In the genomic region with DNA sequence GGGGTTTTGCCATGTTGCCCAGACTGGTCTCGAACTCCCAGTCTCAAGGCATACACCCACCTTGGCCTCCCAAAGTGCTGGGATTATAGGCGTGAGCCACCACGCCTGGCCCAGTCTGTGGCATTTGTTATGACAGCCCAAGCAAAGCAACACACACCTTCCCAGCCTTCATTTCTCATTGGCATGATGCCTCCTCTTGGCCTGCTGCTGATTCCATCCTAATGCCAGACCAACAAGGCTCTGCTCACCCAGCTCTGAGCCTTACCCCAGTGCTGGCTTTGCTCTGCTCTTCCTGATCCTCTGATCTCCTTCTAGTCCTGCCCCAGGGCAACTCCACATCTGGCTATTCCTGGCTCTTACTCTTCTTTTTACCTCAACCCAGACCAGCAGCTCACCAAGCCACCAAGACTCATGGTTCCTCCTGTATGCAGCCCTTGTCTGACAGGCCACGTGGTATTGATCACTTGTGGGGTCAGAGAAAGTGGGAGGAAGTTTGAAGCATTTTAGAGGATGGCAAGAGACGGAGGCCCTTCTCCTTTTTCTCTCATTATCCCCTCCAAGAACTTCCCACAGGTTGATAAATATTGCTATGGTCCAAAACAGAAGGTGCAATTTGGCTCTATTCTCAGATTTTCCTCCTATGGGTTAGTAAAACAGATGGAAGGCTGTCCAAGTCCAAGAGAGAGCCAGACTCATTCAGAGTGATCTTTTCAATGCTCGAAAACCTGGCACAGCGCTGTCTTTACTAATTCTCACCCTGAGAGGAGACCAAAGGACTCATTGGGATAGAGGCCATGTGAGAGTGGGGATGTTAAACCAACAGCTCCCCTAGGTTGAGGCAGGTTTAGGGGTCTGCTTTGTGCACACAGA, we compare ENCODE assay signal across 15 cellular contexts. TPM values are rescaled to one million over a fixed set of nuclear protein-coding genes. Genes with fewer than 3 reads are reported as not detected.
DNase-seq lines count a peak whose midpoint lies in the region; ATAC-seq and TF ChIP-seq lines count a peak whose summit lies in the region.
"Had no signal": no experiment of that assay in that cellular context is flagged by ENCODE, and none has a peak within 500 bp of the region (broad histone marks: within the 10 kb centered on the region; RNA-seq: fewer than 3 reads in every experiment).

No MANE protein-coding gene starts in this region.

- H3K9me3 ChIP-seq in SU-DHL-6 (ENCODE audit: insufficient read depth, low read length): no peaks in the 10 kb centered on the region
- peaks cover 3% of the 10 kb centered on the region for H3K9me3 ChIP-seq in trophoblast cell (ENCODE audit: insufficient read depth, low read depth, low read length)
- no peaks in the 10 kb centered on the region for H3K9me3 ChIP-seq in H9 (ENCODE audit: control insufficient read depth, low read depth, low read length)
- H3K9me3 ChIP-seq: SJSA1 had no signal

- H2BK120ac ChIP-seq in trophoblast cell (ENCODE audit: insufficient read depth, low read length, poor library complexity) (no peak overlapping the region), H9 (ENCODE audit: low read depth, low read length, poor library complexity, severe bottlenecking) (no peak overlapping the region)

- H3K4me1 ChIP-seq in trophoblast cell (ENCODE audit: control insufficient read depth in 1 of 2, insufficient read depth in 2 of 2, low read length in 2 of 2) (no peaks in the 10 kb centered on the region), H9 (ENCODE audit: insufficient read depth, low read length) (peaks cover 4% of the 10 kb centered on the region; the same call in 1 of the 2 replicates)

- H4K12ac ChIP-seq in trophoblast cell (ENCODE audit: low read depth, low read length): no peak overlapping the region

- H3K18ac ChIP-seq in trophoblast cell (ENCODE audit: low read length): no peak overlapping the region
- no peak overlapping the region for H3K18ac ChIP-seq in H9 (ENCODE audit: insufficient read length, low read depth, low read length)

- ATAC-seq in GM18498 (IDR thresholded peaks at IDR 0.05; ENCODE audit: unreplicated experiment) (peak; percentile 38), GM21447 (IDR thresholded peaks at IDR 0.05; ENCODE audit: unreplicated experiment) (peak; percentile 35), naive B cell (ENCODE audit: low read depth in 2 of 2) (peak; percentile 11 to 23)

- H2AFZ ChIP-seq in SU-DHL-6 (ENCODE audit: low read depth, low read length, severe bottlenecking) (no peak overlapping the region), trophoblast cell (ENCODE audit: insufficient read depth, low read length, poor library complexity) (no peak overlapping the region), H9 (ENCODE audit: low read length) (no peak overlapping the region)

- H4K8ac ChIP-seq in trophoblast cell (ENCODE audit: low read depth, low read length) (no peak overlapping the region), H9 (replicated peaks; ENCODE audit: insufficient read length, low read depth, low read length) (no peak overlapping the region)

- no peak overlapping the region for H2AK5ac ChIP-seq in trophoblast cell (ENCODE audit: low read length)
- H2AK5ac ChIP-seq in H9 (ENCODE audit: insufficient read length, low read length): no peak overlapping the region

- H3K9me2 ChIP-seq in SU-DHL-6 (replicated peaks; ENCODE audit: insufficient read depth, low read length): no peaks in the 10 kb centered on the region

- no peak overlapping the region for H2BK5ac ChIP-seq in trophoblast cell (ENCODE audit: low read depth, low read length, poor library complexity)
- H2BK5ac ChIP-seq in H9 (ENCODE audit: insufficient read length, low read length): no peak overlapping the region

- H3K4me1 Mint-ChIP-seq in naive B cell (peaks cover 76 to 84% (median 82%) of the 10 kb centered on the region in 3 donors), H9 (peaks cover 13 to 14% of the 10 kb centered on the region in 2 experiments), progenitor cell of endocrine pancreas (ENCODE audit: low read depth) (peaks cover 4% of the 10 kb centered on the region)

- H3K79me1 ChIP-seq in trophoblast cell (ENCODE audit: low read length) (no peaks in the 10 kb centered on the region), H9 (ENCODE audit: insufficient read depth, low read depth, low read length, poor library complexity, severe bottlenecking) (no peaks in the 10 kb centered on the region)

- H3K23ac ChIP-seq in trophoblast cell (ENCODE audit: low read length) (no peak overlapping the region), H9 (ENCODE audit: insufficient read length, low read depth, low read length) (no peak overlapping the region)

- peaks cover 31% of the 10 kb centered on the region; the same call in 1 of the 2 replicates for H3K79me2 ChIP-seq in SU-DHL-6 (ENCODE audit: insufficient read depth, low read length)
- H3K79me2 ChIP-seq in trophoblast cell (ENCODE audit: control insufficient read depth, insufficient read depth, low read length, poor library complexity): no peaks in the 10 kb centered on the region
- no peaks in the 10 kb centered on the region for H3K79me2 ChIP-seq in H9 (ENCODE audit: insufficient read depth, low read length)

- H3K27me3 ChIP-seq in SU-DHL-6 (ENCODE audit: low read length) (no peaks in the 10 kb centered on the region), trophoblast cell (ENCODE audit: insufficient read depth, low read length) (no peaks in the 10 kb centered on the region), H9 (ENCODE audit: insufficient read depth, low read length) (no peaks in the 10 kb centered on the region)
- H3K27me3 ChIP-seq: SJSA1 had no signal

- TF ChIP-seq CTCF in SU-DHL-6 (IDR thresholded peaks at IDR 0.05; ENCODE audit: insufficient read depth, low read length, poor library complexity, severe bottlenecking): no peak
- no peak for TF ChIP-seq CTCF in H9 (conservative IDR thresholded peaks at IDR 0.05)
- TF ChIP-seq CTCF in progenitor cell of endocrine pancreas (IDR thresholded peaks at IDR 0.05; ENCODE audit: unreplicated experiment): no peak

- H3K4me2 ChIP-seq in SU-DHL-6 (ENCODE audit: low read depth, low read length, poor library complexity, severe bottlenecking) (peak overlapping the region; percentile 87), trophoblast cell (ENCODE audit: low read length) (no peak overlapping the region), H9 (ENCODE audit: insufficient read depth, insufficient read length, low read length) (no peak overlapping the region)

- H3K23me2 ChIP-seq in H9 (ENCODE audit: insufficient read length, low read depth, low read length, poor library complexity, severe bottlenecking): no peaks in the 10 kb centered on the region

- no peak overlapping the region for H4K5ac ChIP-seq in H9 (ENCODE audit: insufficient read length, low read depth, low read length)

- H3K36me3 Mint-ChIP-seq in naive B cell: peaks cover 36 to 53% of the 10 kb centered on the region in 2 donors
- H3K36me3 Mint-ChIP-seq in H9 (ENCODE audit: insufficient read depth in 1 of 3, low read depth in 3 of 3): peaks cover 5 to 17% (median 7%) of the 10 kb centered on the region in 3 experiments; a peak in 6 of 7 replicates
- H3K36me3 Mint-ChIP-seq in progenitor cell of endocrine pancreas (ENCODE audit: insufficient read depth): no peaks in the 10 kb centered on the region

- no peak for DNase-seq in naive B cell
- DNase-seq in trophoblast cell: no peak
- no peak for DNase-seq in H9
- no peak for DNase-seq in progenitor cell of endocrine pancreas (ENCODE audit: low spot score, unreplicated experiment)
- DNase-seq: activated CD4-positive, alpha-beta T cell treated with anti-CD3 and anti-CD28 coated beads for 4 hours; DMS153; effector memory CD4-positive, alpha-beta T cell; HFFc6; NCI-H345 had no signal

- no peak overlapping the region for H3K14ac ChIP-seq in trophoblast cell (ENCODE audit: low read length)
- H3K14ac ChIP-seq in H9 (ENCODE audit: insufficient read depth, low read length): no peak overlapping the region

- H3K27me3 Mint-ChIP-seq in naive B cell (no peaks in the 10 kb centered on the region), H9 (ENCODE audit: low read depth) (no peaks in the 10 kb centered on the region; the same call in 1 of the 2 replicates), progenitor cell of endocrine pancreas (no peaks in the 10 kb centered on the region)

- H3K9me3 Mint-ChIP-seq in naive B cell (peaks cover 0 to 12% (median 5%) of the 10 kb centered on the region in 7 donors), H9 (peaks cover 11 to 16% of the 10 kb centered on the region in 2 experiments), progenitor cell of endocrine pancreas (ENCODE audit: low read depth) (peaks cover 7% of the 10 kb centered on the region)
- H3K9me3 Mint-ChIP-seq: activated naive CD4-positive, alpha-beta T cell treated with anti-CD3 and anti-CD28 coated beads, Interleukin-2, amount 50 U/mL, for 24 hours; HFFc6 had no signal

- no peak overlapping the region for H3K56ac ChIP-seq in H9 (ENCODE audit: insufficient read length, low read depth, low read length)

- H3K4ac ChIP-seq in trophoblast cell (ENCODE audit: low read depth, low read length): no peak overlapping the region
- H3K4ac ChIP-seq in H9 (ENCODE audit: low read depth, low read length): no peak overlapping the region

- peak overlapping the region; percentile 94 to 100 (median 98) for H3K27ac Mint-ChIP-seq in naive B cell
- H3K27ac Mint-ChIP-seq in H9: no peak overlapping the region
- H3K27ac Mint-ChIP-seq in progenitor cell of endocrine pancreas: no peak overlapping the region
- H3K27ac Mint-ChIP-seq: activated naive CD4-positive, alpha-beta T cell treated with anti-CD3 and anti-CD28 coated beads, Interleukin-2, amount 50 U/mL, for 24 hours; HFFc6 had no signal

- H4K91ac ChIP-seq in trophoblast cell (ENCODE audit: low read depth, low read length) (no peak overlapping the region), H9 (ENCODE audit: insufficient read length, low read depth, low read length) (no peak overlapping the region)

- no peak overlapping the region for H2BK15ac ChIP-seq in H9 (ENCODE audit: low read depth, low read length)

- peak overlapping the region; percentile 70 for H3K27ac ChIP-seq in SU-DHL-6 (ENCODE audit: low read depth, low read length)
- H3K27ac ChIP-seq in trophoblast cell (ENCODE audit: low read depth, low read length): no peak overlapping the region
- H3K27ac ChIP-seq in H9 (ENCODE audit: insufficient read length, low read depth, low read length): no peak overlapping the region
- H3K27ac ChIP-seq: SJSA1 had no signal

- no peak overlapping the region for H3T11ph ChIP-seq in H9 (ENCODE audit: low read length)

- H3K4me3 Mint-ChIP-seq in naive B cell (peak overlapping the region; percentile 90 to 98 (median 95)), H9 (no peak overlapping the region), progenitor cell of endocrine pancreas (ENCODE audit: low read depth) (no peak overlapping the region)
- H3K4me3 Mint-ChIP-seq: activated naive CD4-positive, alpha-beta T cell treated with anti-CD3 and anti-CD28 coated beads, Interleukin-2, amount 50 U/mL, for 24 hours; HFFc6 had no signal

- no peaks in the 10 kb centered on the region for H3K36me3 ChIP-seq in SU-DHL-6 (ENCODE audit: low read length)
- H3K36me3 ChIP-seq in trophoblast cell (ENCODE audit: control insufficient read depth in 1 of 2, insufficient read depth in 2 of 2, low read length in 2 of 2): no peaks in the 10 kb centered on the region
- H3K36me3 ChIP-seq: SJSA1 had no signal

- H3K4me3 ChIP-seq in SU-DHL-6 (ENCODE audit: insufficient read depth, low read length, poor library complexity, severe bottlenecking): peak overlapping the region; percentile 55
- no peak overlapping the region for H3K4me3 ChIP-seq in trophoblast cell (ENCODE audit: low read depth, low read length)
- H3K4me3 ChIP-seq: SJSA1 had no signal

- H4K20me1 ChIP-seq in SU-DHL-6 (ENCODE audit: low read depth, low read length): no peaks in the 10 kb centered on the region
- no peaks in the 10 kb centered on the region for H4K20me1 ChIP-seq in H9 (ENCODE audit: control insufficient read depth, insufficient read depth, insufficient read length)

- H2BK12ac ChIP-seq in trophoblast cell (ENCODE audit: low read length): no peak overlapping the region
- H2BK12ac ChIP-seq in H9 (ENCODE audit: insufficient read length, low read depth, low read length): no peak overlapping the region

- peak overlapping the region; percentile 58 for H3K9ac ChIP-seq in SU-DHL-6 (ENCODE audit: low read length)
- H3K9ac ChIP-seq in trophoblast cell (ENCODE audit: low read length): no peak overlapping the region
- no peak overlapping the region for H3K9ac ChIP-seq in H9 (ENCODE audit: extremely low read depth, insufficient read length, low read length)

- WGBS in trophoblast cell (ENCODE audit: extremely low coverage, insufficient coverage, insufficient read length): no CpG with 5 or more reads among the region's 7 CpGs
- WGBS in H9 (ENCODE audit: extremely low coverage, insufficient read length, low lambda C conversion rate): no CpG with 5 or more reads among the region's 7 CpGs

- H3F3A ChIP-seq in SU-DHL-6 (ENCODE audit: insufficient read depth): peaks cover 5% of the 10 kb centered on the region; the same call in 1 of the 2 replicates

- no peak overlapping the region for H2BK20ac ChIP-seq in H9 (ENCODE audit: low read depth, low read length, poor library complexity, severe bottlenecking)

RNA-seq across cellular contexts. Expression of a gene that starts 1.0 kb away (rescaled TPM):
- 100 to 1,000 TPM in 3 of 6 donors, 10 to 100 TPM in 3; 29.6 to 131 (median 91.3) TPM for polyA plus RNA-seq in naive B cell (ENCODE audit: low read depth in 6 of 6)
- polyA plus RNA-seq in trophoblast cell (2013): not detected in 2 replicates
- total RNA-seq in H9 (2021) (not detected in 2 replicates), progenitor cell of endocrine pancreas (not detected in 2 replicates)
- total RNA-seq: HFFc6, pulmonary artery endothelial cell, SJSA1 had no signal

Comparison
In these comparisons a context has a peak if more than half of its experiments do, and no peak if none do; other contexts are left out.
1. H3K27ac Mint-ChIP-seq: peak in naive B cell (6 of 6); none in H9 (0 of 3) and progenitor cell of endocrine pancreas (single experiment).
2. H3K4me3 Mint-ChIP-seq: peak in naive B cell (8 of 8); none in H9 (0 of 2) and progenitor cell of endocrine pancreas (single experiment).
3. Peak in every context shown above with its lines, with median percentiles within 50 percentile points of each other: ATAC-seq.